1 cellular context compared by ENCODE assay signal in the genomic region with DNA sequence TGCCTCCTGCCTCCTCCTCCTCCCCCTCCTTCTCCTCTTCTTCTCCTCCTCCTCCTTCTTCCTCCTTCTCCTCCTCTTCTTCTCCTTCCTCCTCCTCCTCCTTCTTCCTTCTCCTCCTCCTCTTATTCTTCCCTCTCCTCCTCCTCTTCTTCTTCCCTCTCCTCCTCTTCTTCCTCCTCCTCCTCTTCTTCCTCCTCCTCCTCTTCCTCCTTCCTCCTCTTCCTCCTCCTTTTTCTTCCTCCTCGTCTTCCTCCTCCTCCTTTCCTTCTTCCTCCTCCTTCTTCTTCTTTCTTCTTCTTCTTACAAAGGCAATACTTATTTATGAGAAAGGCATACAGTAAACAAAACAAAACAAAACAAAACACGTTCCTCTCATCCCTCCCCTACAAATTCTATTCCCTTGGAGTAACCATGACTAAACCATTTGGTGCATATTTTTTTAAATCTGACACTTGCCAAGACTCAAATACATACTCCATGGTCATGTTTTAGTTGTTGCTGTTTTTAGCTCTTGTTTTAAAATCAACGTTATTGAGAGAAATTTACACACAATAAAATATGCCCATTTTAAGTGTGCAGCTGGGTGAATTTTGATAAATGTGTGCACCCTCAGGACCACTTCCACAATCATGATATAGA.
TF ChIP-seq lines count a peak whose summit lies in the region.

No MANE protein-coding gene starts in this region.

TF ChIP-seq in IMR-90, 13 proteins besides CTCF, POLR2A, EP300 and RAD21:
- no peak for TF ChIP-seq FOS (IDR thresholded peaks at IDR 0.05; ENCODE audit: low read depth, low read length)
- TF ChIP-seq MAZ (IDR thresholded peaks at IDR 0.05; ENCODE audit: borderline replicate concordance, low read depth, low read length): peak; percentile 3; the same call in 1 of the 2 replicates
- no peak for TF ChIP-seq CEBPB (IDR thresholded peaks at IDR 0.05; ENCODE audit: low read depth, low read length)
- no peak for TF ChIP-seq MXI1 (IDR thresholded peaks at IDR 0.05; ENCODE audit: borderline replicate concordance, low read depth, low read length)
TF ChIP-seq in IMR-90: peak in this region for 1.
